25 cellular contexts compared by ENCODE assay signal in genomic region chr7:33721895-33722294, GRCh38.
DNase-seq lines count a peak whose midpoint lies in the region; ATAC-seq, FAIRE-seq and TF ChIP-seq lines count a peak whose summit lies in the region.
"Had no signal": no experiment of that assay in that cellular context is flagged by ENCODE, and none has a peak within 500 bp of the region (broad histone marks: within the 10 kb centered on the region; RNA-seq: fewer than 3 reads in every experiment).

No MANE protein-coding gene starts in this region.

- no peak overlapping the region for H3K4me3 ChIP-seq in A549
- no peak overlapping the region for H3K4me3 ChIP-seq in HUES48 (ENCODE audit: low read depth, low read length)
- no peak overlapping the region for H3K4me3 ChIP-seq in mammary epithelial cell (replicated peaks in 1 of 3; ENCODE audit: insufficient read depth in 1 of 3, low read depth in 2 of 3, low read length in 3 of 3)
- H3K4me3 ChIP-seq in osteoblast (ENCODE audit: insufficient read depth, low read length) = peak overlapping the region; percentile 25
- H3K4me3 ChIP-seq in ovary = no peak overlapping the region
- H3K4me3 ChIP-seq: BLaER1, body of pancreas, GM23338, heart right ventricle, upper lobe of right lung had no signal

- intact Hi-C loops in mammary epithelial cell (cut with micrococcal nuclease) = no loop called here
- intact Hi-C loops in ovary (cut with DNase I) = no loop called here

- BruUV-seq in mammary epithelial cell (replicated peaks; lab: Mats Ljungman, UMichigan) = no TSS peak

- POLR2A ChIA-PET in A549 (lab: Yijun Ruan, JAX) = interaction anchor here (0.6 kb wide), 1 partner anchor 183 kb away, joined by 4 read pairs; the partner anchor contains the start of gene BMPER

- in situ Hi-C loops in mammary epithelial cell (cut with MboI; ENCODE audit: low sequenced_read_pairs in 2 of 2) = no loop called here

- H3K9ac ChIP-seq in HUES48 (ENCODE audit: low read depth, low read length) (no peak overlapping the region), mammary epithelial cell (ENCODE audit: insufficient read depth, low read length) (no peak overlapping the region)
- H3K9ac ChIP-seq: BLaER1, parathyroid adenoma had no signal

- no peaks in the 10 kb centered on the region for H3K27me3 Mint-ChIP-seq in T-helper 17 cell
- H3K27me3 Mint-ChIP-seq: activated B cell treated with CpG ODN at 0.5 μM for 24 hours; activated CD4-positive, alpha-beta memory T cell treated with anti-CD3 and anti-CD28 coated beads, Interleukin-2, amount 10 ng/mL, durations not matched to agents 7 days and 5 days; natural killer cell treated with Interleukin-12 subunit alpha and Interleukin-12 subunit beta and Interleukin-15 and Interleukin-18, amount 100 ng/mL, for 72 hours had no signal

- TF ChIP-seq EP300 in A549 (IDR thresholded peaks at IDR 0.05) (no peak), ovary (IDR thresholded peaks at IDR 0.05) (no peak)

- no peaks in the 10 kb centered on the region for H3K36me3 ChIP-seq in HUES48 (ENCODE audit: control insufficient read depth, insufficient read depth, low read length)
- no peaks in the 10 kb centered on the region for H3K36me3 ChIP-seq in mammary epithelial cell (ENCODE audit: insufficient read depth, low read length)
- H3K36me3 ChIP-seq in osteoblast (ENCODE audit: insufficient read depth, low read length) = no peaks in the 10 kb centered on the region
- no peaks in the 10 kb centered on the region for H3K36me3 ChIP-seq in ovary
- H3K36me3 ChIP-seq: BLaER1, heart right ventricle, upper lobe of right lung had no signal

- ATAC-seq in A549 = peak in 1 of 2 experiments; percentile 16; a peak in 2 of 6 replicates
- ATAC-seq in T-helper 17 cell = no peak
- ATAC-seq: body of pancreas had no signal

- DNase-seq in A549 (ENCODE audit: low read depth in 1 of 2, low spot score in 1 of 2) (no peak), mammary epithelial cell (no peak), osteoblast (ENCODE audit: insufficient read length, low spot score, missing footprints) (no peak), AML-193 (lab: John Stamatoyannopoulos, UW) (no peak), ovary (no peak), DMS 273 treated with DMSO at 0.1 percent for 48 hours (lab: John Stamatoyannopoulos, UW) (no peak), T-helper 17 cell (no peak)
- DNase-seq: activated B cell treated with CpG ODN at 0.5 μM for 24 hours; activated CD4-positive, alpha-beta memory T cell treated with anti-CD3 and anti-CD28 coated beads, Interleukin-2, amount 10 ng/mL, durations not matched to agents 7 days and 5 days; activated effector memory CD4-positive, alpha-beta T cell treated with anti-CD3 and anti-CD28 coated beads, Interleukin-2, amount 50 U/mL, for 16 hours; body of pancreas; DND-41; effector CD4-positive, alpha-beta T cell; heart right ventricle; NCI-H1105 treated with DMSO at 0.1 percent for 48 hours; NCI-H2081; NCI-H345; Right ventricle myocardium superior; stimulated activated CD8-positive, alpha-beta memory T cell treated with anti-CD3 and anti-CD28 coated beads, Interleukin-4, amount 100 ng/mL, for 48 hours; upper lobe of right lung had no signal

- H3K4me3 Mint-ChIP-seq in T-helper 17 cell = no peak overlapping the region
- H3K4me3 Mint-ChIP-seq: activated B cell treated with CpG ODN at 0.5 μM for 24 hours; activated CD4-positive, alpha-beta memory T cell treated with anti-CD3 and anti-CD28 coated beads, Interleukin-2, amount 10 ng/mL, durations not matched to agents 7 days and 5 days; GM23338; natural killer cell treated with Interleukin-12 subunit alpha and Interleukin-12 subunit beta and Interleukin-15 and Interleukin-18, amount 100 ng/mL, for 72 hours had no signal

- H4K20me1 ChIP-seq in mammary epithelial cell (ENCODE audit: insufficient read depth, low read length) (no peaks in the 10 kb centered on the region), osteoblast (ENCODE audit: insufficient read depth, low read length) (no peaks in the 10 kb centered on the region)
- H4K20me1 ChIP-seq: BLaER1 had no signal

- peaks cover 30% of the 10 kb centered on the region for H3K4me1 ChIP-seq in A549
- peaks cover 12% of the 10 kb centered on the region for H3K4me1 ChIP-seq in HUES48 (ENCODE audit: control insufficient read depth, insufficient read depth, low read length)
- H3K4me1 ChIP-seq in mammary epithelial cell (ENCODE audit: insufficient read depth, low read length) = peaks cover 21% of the 10 kb centered on the region
- H3K4me1 ChIP-seq in osteoblast (ENCODE audit: insufficient read depth, low read length) = peaks cover 51% of the 10 kb centered on the region
- no peaks in the 10 kb centered on the region for H3K4me1 ChIP-seq in ovary (ENCODE audit: insufficient read depth)
- H3K4me1 ChIP-seq: BLaER1, body of pancreas had no signal

- FAIRE-seq in A549 (lab: Jason Lieb, UNC) = no peak

- TF ChIP-seq CTCF in A549 (IDR thresholded peaks at IDR 0.05) (no peak), mammary epithelial cell (conservative IDR thresholded peaks at IDR 0.05 in 1 of 2, IDR thresholded peaks at IDR 0.05 in 1 of 2; ENCODE audit: extremely low read depth in 1 of 2, insufficient read depth in 1 of 2, low read depth in 1 of 2, low read length in 2 of 2) (no peak), osteoblast (IDR thresholded peaks at IDR 0.05; ENCODE audit: extremely low read depth, low read depth, low read length) (no peak), ovary (IDR thresholded peaks at IDR 0.05) (no peak)

- no peaks in the 10 kb centered on the region for H3K4me1 Mint-ChIP-seq in T-helper 17 cell
- H3K4me1 Mint-ChIP-seq: activated B cell treated with CpG ODN at 0.5 μM for 24 hours; activated CD4-positive, alpha-beta memory T cell treated with anti-CD3 and anti-CD28 coated beads, Interleukin-2, amount 10 ng/mL, durations not matched to agents 7 days and 5 days had no signal

- CTCF ChIA-PET in A549 (lab: Yijun Ruan, JAX) = interaction anchor here (0.6 to 4.0 kb wide), 3 partner anchors 10 to 211 kb away, joined by 3 to 15 read pairs (median 3); no protein-coding TSS in a partner anchor
- CTCF ChIA-PET in mammary epithelial cell (lab: Charles Lee; ENCODE audit: low non-redundant PET) = no interaction called here

- H3K4me2 ChIP-seq in A549 = peak overlapping the region; percentile 88
- H3K4me2 ChIP-seq in mammary epithelial cell (ENCODE audit: insufficient read depth, low read depth, low read length) = no peak overlapping the region
- H3K4me2 ChIP-seq in osteoblast (ENCODE audit: insufficient read depth, low read length) = peak overlapping the region; percentile 55
- H3K4me2 ChIP-seq: BLaER1, GM23338 had no signal

- H3K27ac ChIP-seq in A549 (peak overlapping the region; percentile 70 to 81; a peak in 5 of 6 replicates), HUES48 (ENCODE audit: low read depth, low read length) (peak overlapping the region; percentile 56), mammary epithelial cell (ENCODE audit: insufficient read depth, low read depth, low read length) (peak overlapping the region; percentile 40), osteoblast (ENCODE audit: low read depth, low read length) (peak overlapping the region; percentile 87), ovary (no peak overlapping the region)
- H3K27ac ChIP-seq: BLaER1, body of pancreas, heart right ventricle, parathyroid adenoma, upper lobe of right lung had no signal

- 85% methylated on average over 4 of the region's 4 CpGs for WGBS in A549 (ENCODE audit: missing lambda C conversion rate)
- 68% methylated on average over 4 of the region's 4 CpGs for WGBS in mammary epithelial cell (ENCODE audit: low coverage, missing lambda C conversion rate)
- 80 to 87% (median 87%) methylated on average over 4 of the region's 4 CpGs for WGBS in ovary, 3 donors

- H3K36me3 Mint-ChIP-seq in T-helper 17 cell (ENCODE audit: low read depth) = peaks cover 3% of the 10 kb centered on the region
- H3K36me3 Mint-ChIP-seq: natural killer cell treated with Interleukin-12 subunit alpha and Interleukin-12 subunit beta and Interleukin-15 and Interleukin-18, amount 100 ng/mL, for 72 hours had no signal

- H2AFZ ChIP-seq in mammary epithelial cell (ENCODE audit: low read depth, low read length) (peak overlapping the region; percentile 73), osteoblast (ENCODE audit: low read length) (peak overlapping the region; percentile 47)
- H2AFZ ChIP-seq: GM23338, parathyroid adenoma had no signal

- H3K9me3 ChIP-seq in A549 = no peaks in the 10 kb centered on the region
- no peaks in the 10 kb centered on the region for H3K9me3 ChIP-seq in HUES48 (ENCODE audit: control insufficient read depth, insufficient read depth, low read length)
- H3K9me3 ChIP-seq in mammary epithelial cell (replicated peaks; ENCODE audit: insufficient read depth, low read length) = no peaks in the 10 kb centered on the region
- no peaks in the 10 kb centered on the region for H3K9me3 ChIP-seq in osteoblast (ENCODE audit: low read depth, low read length)
- H3K9me3 ChIP-seq in ovary = no peaks in the 10 kb centered on the region
- H3K9me3 ChIP-seq in T-helper 17 cell (ENCODE audit: control insufficient read depth, low read length, poor library complexity, severe bottlenecking) = no peaks in the 10 kb centered on the region
- H3K9me3 ChIP-seq: BLaER1, body of pancreas, upper lobe of right lung had no signal

- TF ChIP-seq POLR2A in A549 (IDR thresholded peaks at IDR 0.05; ENCODE audit: low read length) = no peak
- TF ChIP-seq POLR2A in ovary (IDR thresholded peaks at IDR 0.05) = no peak

- dilution Hi-C loops in mammary epithelial cell (cut with HindIII; ENCODE audit: low sequenced_read_pairs) = no loop called here

- no peak overlapping the region for H3K27ac Mint-ChIP-seq in T-helper 17 cell
- H3K27ac Mint-ChIP-seq: activated B cell treated with CpG ODN at 0.5 μM for 24 hours; activated CD4-positive, alpha-beta memory T cell treated with anti-CD3 and anti-CD28 coated beads, Interleukin-2, amount 10 ng/mL, durations not matched to agents 7 days and 5 days; GM23338; natural killer cell treated with Interleukin-12 subunit alpha and Interleukin-12 subunit beta and Interleukin-15 and Interleukin-18, amount 100 ng/mL, for 72 hours had no signal

- H3K79me2 ChIP-seq in mammary epithelial cell (ENCODE audit: insufficient read depth, low read length) = no peaks in the 10 kb centered on the region
- H3K79me2 ChIP-seq in osteoblast (ENCODE audit: insufficient read depth, low read length) = no peaks in the 10 kb centered on the region
- H3K79me2 ChIP-seq: parathyroid adenoma had no signal

- no peak for TF ChIP-seq RAD21 in A549 (conservative IDR thresholded peaks at IDR 0.05 in 1 of 2, IDR thresholded peaks at IDR 0.05 in 1 of 2)

- H3K27me3 ChIP-seq in HUES48 (ENCODE audit: control insufficient read depth, insufficient read depth, low read length) (no peaks in the 10 kb centered on the region), mammary epithelial cell (ENCODE audit: insufficient read depth, low read length) (no peaks in the 10 kb centered on the region), osteoblast (ENCODE audit: insufficient read depth, low read length) (no peaks in the 10 kb centered on the region), ovary (no peaks in the 10 kb centered on the region)
- H3K27me3 ChIP-seq: BLaER1, body of pancreas, heart right ventricle, upper lobe of right lung had no signal

TF ChIP-seq in A549, 52 proteins besides CTCF, POLR2A, EP300 and RAD21:
- TF ChIP-seq ESRRA (IDR thresholded peaks at IDR 0.05; ENCODE audit: borderline replicate concordance, low read length) = no peak
- TF ChIP-seq CBX2 (IDR thresholded peaks at IDR 0.05; ENCODE audit: borderline replicate concordance, low read depth) = no peak
TF ChIP-seq in A549: peak in this region for 0.

Comparison
In these comparisons a context has a peak if more than half of its experiments do, and no peak if none do; other contexts are left out.
1. H3K27ac ChIP-seq: peak in A549 (2 of 2), HUES48 (single experiment), mammary epithelial cell (single experiment) and osteoblast (single experiment); none in ovary (0 of 2).